In genomic region chr5:151448038-151448985, GRCh38 we compare ENCODE assay signal across 8 cellular contexts. TPM values are rescaled to one million over a fixed set of nuclear protein-coding genes. Genes with fewer than 3 reads are reported as not detected.
DNase-seq lines count a peak whose midpoint lies in the region; ATAC-seq and TF ChIP-seq lines count a peak whose summit lies in the region.

No MANE protein-coding gene starts in this region.

- H3K27me3 ChIP-seq in SJCRH30 (no peaks in the 10 kb centered on the region), kidney epithelial cell (ENCODE audit: control insufficient read depth, insufficient read depth, low read length) (no peaks in the 10 kb centered on the region)

- no peaks in the 10 kb centered on the region for H3K9me3 ChIP-seq in SJCRH30 (replicated peaks)

- peak overlapping the region; percentile 47; the same call in 1 of the 2 replicates for H3K27ac ChIP-seq in SJCRH30

- in situ Hi-C loops in T47D (cut with HindIII; ENCODE audit: low pct_unique_long_range_greater_than_20kb, low sequenced_read_pairs), result no loop called here

- peak; percentile 26 for TF ChIP-seq CTCF in kidney epithelial cell (IDR thresholded peaks at IDR 0.05; ENCODE audit: insufficient read depth, low read length, poor library complexity, severe bottlenecking)

- peak; percentile 2 for ATAC-seq in HG03175 (IDR thresholded peaks at IDR 0.05; ENCODE audit: unreplicated experiment)

- peaks cover 3% of the 10 kb centered on the region; the same call in 1 of the 2 replicates for H3K4me1 ChIP-seq in SJCRH30

- H3K36me3 ChIP-seq in SJCRH30, result peaks cover 2% of the 10 kb centered on the region; the same call in 1 of the 2 replicates
- H3K36me3 ChIP-seq in kidney epithelial cell (ENCODE audit: control insufficient read depth, insufficient read depth, low read length), result no peaks in the 10 kb centered on the region

- DNase-seq in NCI-H82 (lab: John Stamatoyannopoulos, UW), result peak; percentile 50
- DNase-seq in NCI-H82 treated with DMSO at 0.1 percent for 48 hours (lab: John Stamatoyannopoulos, UW; ENCODE audit: unreplicated experiment), result no peak
- DNase-seq in SJCRH30, result peak; percentile 16 to 34
- peak; percentile 51 to 76 for DNase-seq in T47D (ENCODE audit: low read depth in 1 of 2, low spot score in 1 of 2)
- DNase-seq in kidney epithelial cell (ENCODE audit: low read depth), result no peak
- DNase-seq in stimulated activated CD4-positive, alpha-beta T cell treated with anti-CD3 and anti-CD28 coated beads, Interleukin-4, amount 100 ng/mL, for 24 hours, result peak; percentile 11
- DNase-seq in HCEC 1CT, result no peak

- H3K4me3 ChIP-seq in SJCRH30, result peak overlapping the region; percentile 81
- peak overlapping the region; percentile 58 for H3K4me3 ChIP-seq in kidney epithelial cell (ENCODE audit: low read depth, low read length)

RNA-seq across cellular contexts. Expression of gene SLC36A1, which starts 0.9 kb away (rescaled TPM):
- 9.0 and 9.1 TPM in 2 replicates for total RNA-seq in SJCRH30 (2014; rRNA removed; shearing (Covaris generic))
- 9.1 and 13.8 TPM in 2 replicates for total RNA-seq in kidney epithelial cell

Comparison
In these comparisons a context has a peak if more than half of its experiments do, and no peak if none do; other contexts are left out.
1. DNase-seq: peak in NCI-H82 (single experiment), SJCRH30 (2 of 2), T47D (2 of 2) and stimulated activated CD4-positive, alpha-beta T cell treated with anti-CD3 and anti-CD28 coated beads, Interleukin-4, amount 100 ng/mL, for 24 hours (single experiment); none in NCI-H82 treated with DMSO at 0.1 percent for 48 hours (single experiment), kidney epithelial cell (single experiment) and HCEC 1CT (single experiment).